ENCODE assay signal across 9 cellular contexts in genomic region chr22:46043339-46043738, GRCh38.
DNase-seq lines count a peak whose midpoint lies in the region; ATAC-seq and TF ChIP-seq lines count a peak whose summit lies in the region.
"Had no signal": no experiment of that assay in that cellular context is flagged by ENCODE, and none has a peak within 500 bp of the region (broad histone marks: within the 10 kb centered on the region; RNA-seq: fewer than 3 reads in every experiment).

No MANE protein-coding gene starts in this region.

- H3K9me3 ChIP-seq in RWPE2 (ENCODE audit: severe bottlenecking) (no peaks in the 10 kb centered on the region), esophagus squamous epithelium (no peaks in the 10 kb centered on the region)

- no peak for ATAC-seq in RWPE2 (ENCODE audit: low read depth)
- no peak for ATAC-seq in GM18520 (IDR thresholded peaks at IDR 0.05; ENCODE audit: unreplicated experiment)
- ATAC-seq in GM19467 (IDR thresholded peaks at IDR 0.05; ENCODE audit: unreplicated experiment), result no peak

- H3K4me1 Mint-ChIP-seq in CD14-positive monocyte, result peaks cover 59% of the 10 kb centered on the region
- H3K4me1 Mint-ChIP-seq in osteocyte (ENCODE audit: unreplicated experiment), result peaks cover 24% of the 10 kb centered on the region

- DNase-seq in CD14-positive monocyte (ENCODE audit: low spot score) (no peak), RWPE2 (ENCODE audit: low spot score) (peak; percentile 32), esophagus squamous epithelium (lab: John Stamatoyannopoulos, UW) (no peak), osteocyte (ENCODE audit: extremely low spot score, unreplicated experiment) (no peak), HCEC 1CT (no peak), NCI-H510A (lab: John Stamatoyannopoulos, UW) (no peak)

- H3K36me3 Mint-ChIP-seq in CD14-positive monocyte (peaks cover 3 to 13% of the 10 kb centered on the region in 2 donors), osteocyte (ENCODE audit: unreplicated experiment) (no peaks in the 10 kb centered on the region)

- peaks cover 0 to 1% (median 0%) of the 10 kb centered on the region in 7 donors for H3K9me3 Mint-ChIP-seq in CD14-positive monocyte
- H3K9me3 Mint-ChIP-seq in osteocyte (ENCODE audit: unreplicated experiment), result no peaks in the 10 kb centered on the region

- peak overlapping the region; percentile 89 to 95 for H3K4me3 Mint-ChIP-seq in CD14-positive monocyte
- peak overlapping the region; percentile 63 for H3K4me3 Mint-ChIP-seq in osteocyte (ENCODE audit: unreplicated experiment)

- H3K4me3 ChIP-seq in RWPE2 (ENCODE audit: severe bottlenecking) (peak overlapping the region; percentile 36), esophagus squamous epithelium (peak overlapping the region; percentile 56 to 84 (median 76))
- H3K4me3 ChIP-seq: cardiac muscle cell had no signal

- H3K4me1 ChIP-seq in RWPE2 (ENCODE audit: insufficient read depth, poor library complexity, severe bottlenecking), result peaks cover 48% of the 10 kb centered on the region
- H3K4me1 ChIP-seq in esophagus squamous epithelium, result peaks cover 45 to 94% (median 56%) of the 10 kb centered on the region in 3 donors

- H3K27ac Mint-ChIP-seq in CD14-positive monocyte (peak overlapping the region; percentile 85 to 94 (median 88)), osteocyte (ENCODE audit: unreplicated experiment) (peak overlapping the region; percentile 86)

- no peak for TF ChIP-seq POLR2A in esophagus squamous epithelium (IDR thresholded peaks at IDR 0.05)

- H3K27me3 ChIP-seq in RWPE2 (ENCODE audit: insufficient read depth, poor library complexity, severe bottlenecking) (no peaks in the 10 kb centered on the region), esophagus squamous epithelium (no peaks in the 10 kb centered on the region)

- H3K36me3 ChIP-seq in RWPE2 (ENCODE audit: low read depth) (no peaks in the 10 kb centered on the region), esophagus squamous epithelium (no peaks in the 10 kb centered on the region)
- H3K36me3 ChIP-seq: cardiac muscle cell had no signal

- intact Hi-C loops in CD14-positive monocyte (cut with micrococcal nuclease), result loop anchor here in 1 of 2 donors (10.0 kb wide), 1 partner anchor 879 kb away; the partner anchor contains the start of gene NUP50
- intact Hi-C loops in esophagus squamous epithelium (cut with DNase I), result no loop called here

- H3K27ac ChIP-seq in RWPE2 (ENCODE audit: poor library complexity, severe bottlenecking) (peak overlapping the region; percentile 87), esophagus squamous epithelium (peak overlapping the region; percentile 93 to 100 (median 99))
- H3K27ac ChIP-seq: cardiac muscle cell had no signal

- no peak for TF ChIP-seq CTCF in CD14-positive monocyte (IDR thresholded peaks at IDR 0.05)
- TF ChIP-seq CTCF in RWPE2 (IDR thresholded peaks at IDR 0.05; ENCODE audit: poor library complexity, severe bottlenecking), result no peak
- no peak for TF ChIP-seq CTCF in esophagus squamous epithelium (IDR thresholded peaks at IDR 0.05)
- no peak for TF ChIP-seq CTCF in osteocyte (IDR thresholded peaks at IDR 0.05)

- 26 to 32% methylated on average over 7 of the region's 7 CpGs for WGBS in esophagus squamous epithelium, 2 donors

- H3K27me3 Mint-ChIP-seq in CD14-positive monocyte (ENCODE audit: low read depth in 3 of 3) (peaks cover 0 to 2% (median 0%) of the 10 kb centered on the region in 3 donors), osteocyte (ENCODE audit: unreplicated experiment) (no peaks in the 10 kb centered on the region)
